In genomic region chr18:24657461-24657860, GRCh38 we compare ENCODE assay signal across 17 cellular contexts.
DNase-seq lines count a peak whose midpoint lies in the region; ATAC-seq and TF ChIP-seq lines count a peak whose summit lies in the region.
"Had no signal": no experiment of that assay in that cellular context is flagged by ENCODE, and none has a peak within 500 bp of the region (broad histone marks: within the 10 kb centered on the region; RNA-seq: fewer than 3 reads in every experiment).

No MANE protein-coding gene starts in this region.

- TF ChIP-seq POLR2A in esophagus muscularis mucosa (IDR thresholded peaks at IDR 0.05; ENCODE audit: low read depth) = no peak
- no peak for TF ChIP-seq POLR2A in stomach (IDR thresholded peaks at IDR 0.05)

- H3K9me3 ChIP-seq in left ventricle myocardium inferior (replicated peaks) = no peaks in the 10 kb centered on the region
- no peaks in the 10 kb centered on the region for H3K9me3 ChIP-seq in right atrium auricular region
- H3K9me3 ChIP-seq in esophagus muscularis mucosa = no peaks in the 10 kb centered on the region
- no peaks in the 10 kb centered on the region for H3K9me3 ChIP-seq in stomach
- H3K9me3 ChIP-seq: neutrophil, testis had no signal

- H3K27me3 ChIP-seq in left ventricle myocardium inferior (ENCODE audit: low read depth) = no peaks in the 10 kb centered on the region
- no peaks in the 10 kb centered on the region for H3K27me3 ChIP-seq in right atrium auricular region
- peaks cover 0 to under 1% (median 0%) of the 10 kb centered on the region in 4 donors for H3K27me3 ChIP-seq in esophagus muscularis mucosa
- peaks cover 0 to 2% (median 0%) of the 10 kb centered on the region in 3 donors for H3K27me3 ChIP-seq in stomach
- H3K27me3 ChIP-seq: testis had no signal

- WGBS in esophagus muscularis mucosa = 56% methylated on average over 4 of the region's 7 CpGs
- WGBS in stomach, 5 donors = 46 to 70% (median 63%) methylated on average over 7 of the region's 7 CpGs

- TF ChIP-seq EP300 in esophagus muscularis mucosa (IDR thresholded peaks at IDR 0.05) (no peak), stomach (IDR thresholded peaks at IDR 0.05) (no peak)

- H3K4me1 Mint-ChIP-seq in stimulated activated effector memory CD8-positive, alpha-beta T cell treated with anti-CD3 and anti-CD28 coated beads, Interleukin-12 subunit alpha, Interleukin-12 subunit beta, amount 100 ng/mL, for 72 hours = peaks cover 12% of the 10 kb centered on the region

- no peaks in the 10 kb centered on the region for H3K36me3 Mint-ChIP-seq in stimulated activated effector memory CD8-positive, alpha-beta T cell treated with anti-CD3 and anti-CD28 coated beads, Interleukin-12 subunit alpha, Interleukin-12 subunit beta, amount 100 ng/mL, for 72 hours

- no peak overlapping the region for H3K27ac Mint-ChIP-seq in stimulated activated effector memory CD8-positive, alpha-beta T cell treated with anti-CD3 and anti-CD28 coated beads, Interleukin-12 subunit alpha, Interleukin-12 subunit beta, amount 100 ng/mL, for 72 hours
- H3K27ac Mint-ChIP-seq: CD4-positive, CD25-positive, alpha-beta regulatory T cell had no signal

- H3K27ac ChIP-seq in left ventricle myocardium inferior (replicated peaks) (peak overlapping the region; percentile 58), right atrium auricular region (no peak overlapping the region), esophagus muscularis mucosa (replicated peaks in 1 of 4) (no peak overlapping the region), stomach (peak overlapping the region in 1 of 5 donors; percentile 30)
- H3K27ac ChIP-seq: neutrophil, testis had no signal

- intact Hi-C loops in left ventricle myocardium inferior (cut with micrococcal nuclease) = no loop called here
- intact Hi-C loops in esophagus muscularis mucosa (cut with DNase I) = no loop called here
- intact Hi-C loops in stomach (cut with DNase I; ENCODE audit: low total_unique reads) = no loop called here

- TF ChIP-seq CTCF in left ventricle myocardium inferior (IDR thresholded peaks at IDR 0.05; ENCODE audit: borderline replicate concordance) = no peak
- TF ChIP-seq CTCF in right atrium auricular region (IDR thresholded peaks at IDR 0.05) = no peak
- TF ChIP-seq CTCF in esophagus muscularis mucosa (IDR thresholded peaks at IDR 0.05) = no peak
- TF ChIP-seq CTCF in stomach (IDR thresholded peaks at IDR 0.05) = no peak

- H3K4me3 ChIP-seq in left ventricle myocardium inferior = no peak overlapping the region
- H3K4me3 ChIP-seq in right atrium auricular region = no peak overlapping the region
- no peak overlapping the region for H3K4me3 ChIP-seq in esophagus muscularis mucosa
- no peak overlapping the region for H3K4me3 ChIP-seq in stomach
- H3K4me3 ChIP-seq: testis had no signal

- H3K4me3 Mint-ChIP-seq in stimulated activated effector memory CD8-positive, alpha-beta T cell treated with anti-CD3 and anti-CD28 coated beads, Interleukin-12 subunit alpha, Interleukin-12 subunit beta, amount 100 ng/mL, for 72 hours = no peak overlapping the region
- H3K4me3 Mint-ChIP-seq: CD4-positive, CD25-positive, alpha-beta regulatory T cell had no signal

- peaks cover 38% of the 10 kb centered on the region for H3K4me1 ChIP-seq in left ventricle myocardium inferior
- no peaks in the 10 kb centered on the region for H3K4me1 ChIP-seq in right atrium auricular region
- H3K4me1 ChIP-seq in esophagus muscularis mucosa = peaks cover 0 to 10% (median 6%) of the 10 kb centered on the region in 4 donors
- H3K4me1 ChIP-seq in stomach = peaks cover 0 to 22% (median 2%) of the 10 kb centered on the region in 4 donors
- H3K4me1 ChIP-seq: testis had no signal

- peak; percentile 26 for ATAC-seq in stimulated activated effector memory CD8-positive, alpha-beta T cell treated with anti-CD3 and anti-CD28 coated beads, Interleukin-12 subunit alpha, Interleukin-12 subunit beta, amount 100 ng/mL, for 72 hours
- ATAC-seq in HG02970 (IDR thresholded peaks at IDR 0.05; ENCODE audit: low FRiP score, unreplicated experiment) (no peak), GM21723 (IDR thresholded peaks at IDR 0.05; ENCODE audit: unreplicated experiment) (no peak)
- ATAC-seq: esophagus mucosa had no signal

- H3K9me3 Mint-ChIP-seq in stimulated activated effector memory CD8-positive, alpha-beta T cell treated with anti-CD3 and anti-CD28 coated beads, Interleukin-12 subunit alpha, Interleukin-12 subunit beta, amount 100 ng/mL, for 72 hours = no peaks in the 10 kb centered on the region

- H3K36me3 ChIP-seq in left ventricle myocardium inferior (no peaks in the 10 kb centered on the region), right atrium auricular region (no peaks in the 10 kb centered on the region), esophagus muscularis mucosa (no peaks in the 10 kb centered on the region), stomach (no peaks in the 10 kb centered on the region)
- H3K36me3 ChIP-seq: neutrophil had no signal

- peak; percentile 22 for DNase-seq in left ventricle myocardium inferior
- no peak for DNase-seq in right atrium auricular region (ENCODE audit: low spot score)
- DNase-seq in NCI-H82 (lab: John Stamatoyannopoulos, UW) = peak; percentile 74
- DNase-seq in esophagus muscularis mucosa (ENCODE audit: extremely low spot score) = peak; percentile 90
- no peak for DNase-seq in stimulated activated effector memory CD8-positive, alpha-beta T cell treated with anti-CD3 and anti-CD28 coated beads, Interleukin-12 subunit alpha, Interleukin-12 subunit beta, amount 100 ng/mL, for 72 hours (ENCODE audit: low spot score in 2 of 2)
- DNase-seq in stomach = no peak
- DNase-seq: activated gamma-delta T cell treated with Interleukin-2 at 50 U/mL for 16 hours; CD4-positive, CD25-positive, alpha-beta regulatory T cell; DND-41; Karpas-422; NCI-H1092 treated with DMSO at 0.1 percent for 48 hours; NK-92 treated with Interleukin-12 subunit alpha and Interleukin-12 subunit beta, amount 100 ng/mL, for 24 hours; testis had no signal

Comparison
In these comparisons a context has a peak if more than half of its experiments do, and no peak if none do; other contexts are left out.
1. DNase-seq: peak in left ventricle myocardium inferior (single experiment), NCI-H82 (single experiment) and esophagus muscularis mucosa (single experiment); none in right atrium auricular region (single experiment), stimulated activated effector memory CD8-positive, alpha-beta T cell treated with anti-CD3 and anti-CD28 coated beads, Interleukin-12 subunit alpha, Interleukin-12 subunit beta, amount 100 ng/mL, for 72 hours (0 of 2) and stomach (single experiment).